ENCODE assay signal across 9 cellular contexts in genomic region chr7:47600199-47601118, GRCh38. TPM values are rescaled to one million over a fixed set of nuclear protein-coding genes. Genes with fewer than 3 reads are reported as not detected.
DNase-seq lines count a peak whose midpoint lies in the region; ATAC-seq and TF ChIP-seq lines count a peak whose summit lies in the region.
"Had no signal": no experiment of that assay in that cellular context is flagged by ENCODE, and none has a peak within 500 bp of the region (broad histone marks: within the 10 kb centered on the region; RNA-seq: fewer than 3 reads in every experiment).

No MANE protein-coding gene starts in this region.

- DNase-seq in HK-2 (ENCODE audit: unreplicated experiment), result peak; percentile 60
- peak in 3 of 4 donors; percentile 53 to 69 (median 67) for DNase-seq in body of pancreas
- DNase-seq in CD4-positive, alpha-beta memory T cell, result no peak

- peak overlapping the region; percentile 33 for H2AFZ ChIP-seq in parathyroid adenoma

- intact Hi-C loops in body of pancreas (cut with DNase I), result no loop called here
- intact Hi-C loops in CD4-positive, alpha-beta memory T cell (cut with micrococcal nuclease), result no loop called here

- peaks cover 0 to 34% (median 17%) of the 10 kb centered on the region in 8 donors for H3K9me3 Mint-ChIP-seq in CD4-positive, alpha-beta memory T cell

- H3K27ac ChIP-seq in body of pancreas (peak overlapping the region in 2 of 4 donors; percentile 4 to 63), parathyroid adenoma (no peak overlapping the region)
- no peak overlapping the region for H3K27ac ChIP-seq in CD4-positive, alpha-beta memory T cell (ENCODE audit: low read depth, low read length)

- no peak for TF ChIP-seq POLR2A in body of pancreas (IDR thresholded peaks at IDR 0.05)

- H3K4me3 ChIP-seq in body of pancreas (no peak overlapping the region), parathyroid adenoma (ENCODE audit: low read depth, low read length) (no peak overlapping the region)
- H3K4me3 ChIP-seq in CD4-positive, alpha-beta memory T cell (ENCODE audit: low read length in 2 of 2), result no peak overlapping the region

- 59 to 62% methylated on average over 14 to 15 of the region's 15 CpGs for whole genome bisulfite sequencing in body of pancreas, 2 donors

- H3K4me1 Mint-ChIP-seq in CD4-positive, alpha-beta memory T cell, result no peaks in the 10 kb centered on the region

- no peak overlapping the region for H3K27ac Mint-ChIP-seq in CD4-positive, alpha-beta memory T cell

- H3K27me3 ChIP-seq in body of pancreas (no peaks in the 10 kb centered on the region), parathyroid adenoma (ENCODE audit: control insufficient read depth, insufficient read depth, low read length) (no peaks in the 10 kb centered on the region)
- H3K27me3 ChIP-seq in CD4-positive, alpha-beta memory T cell (ENCODE audit: insufficient read depth, low read length), result no peaks in the 10 kb centered on the region

- H3K4me2 ChIP-seq in parathyroid adenoma (ENCODE audit: low read length), result no peak overlapping the region

- H3K27me3 Mint-ChIP-seq in CD4-positive, alpha-beta memory T cell, result no peaks in the 10 kb centered on the region

- POLR2A ChIA-PET in CD4-positive, alpha-beta memory T cell (lab: Charles Lee; ENCODE audit: partially characterized antibody), result no interaction called here

- H3K4me3 Mint-ChIP-seq in CD4-positive, alpha-beta memory T cell, result no peak overlapping the region
- H3K4me3 Mint-ChIP-seq: neural crest cell had no signal

- H3K36me3 Mint-ChIP-seq in CD4-positive, alpha-beta memory T cell, result no peaks in the 10 kb centered on the region

- H3K36me3 ChIP-seq in body of pancreas (replicated peaks in 1 of 2; ENCODE audit: insufficient read depth in 1 of 2, low read depth in 2 of 2) (no peaks in the 10 kb centered on the region), parathyroid adenoma (ENCODE audit: control insufficient read depth, insufficient read depth, low read length) (no peaks in the 10 kb centered on the region)
- H3K36me3 ChIP-seq in CD4-positive, alpha-beta memory T cell (ENCODE audit: insufficient read depth, low read length), result no peaks in the 10 kb centered on the region

- H3K9me3 ChIP-seq in body of pancreas (peaks cover 0 to 12% (median 0%) of the 10 kb centered on the region in 3 donors), parathyroid adenoma (ENCODE audit: control insufficient read depth, low read length) (no peaks in the 10 kb centered on the region)
- H3K9me3 ChIP-seq in CD4-positive, alpha-beta memory T cell (ENCODE audit: control insufficient read depth in 1 of 2, low read length in 2 of 2), result no peaks in the 10 kb centered on the region

- H3K9ac ChIP-seq in parathyroid adenoma, result no peak overlapping the region

- H3K4me1 ChIP-seq in body of pancreas (peaks cover 45% of the 10 kb centered on the region), parathyroid adenoma (peaks cover 5% of the 10 kb centered on the region)
- H3K4me1 ChIP-seq in CD4-positive, alpha-beta memory T cell (ENCODE audit: insufficient read depth, low read length), result no peaks in the 10 kb centered on the region

- ATAC-seq in GM19043 (IDR thresholded peaks at IDR 0.05; ENCODE audit: low read depth, unreplicated experiment), result peak; percentile 53
- ATAC-seq in body of pancreas, result peak; percentile 36
- ATAC-seq in HG03571 (IDR thresholded peaks at IDR 0.05; ENCODE audit: unreplicated experiment), result no peak
- ATAC-seq in HG03039 (IDR thresholded peaks at IDR 0.05; ENCODE audit: unreplicated experiment), result no peak
- ATAC-seq in HG03469 (IDR thresholded peaks at IDR 0.05; ENCODE audit: unreplicated experiment), result no peak

- CTCF ChIA-PET in CD4-positive, alpha-beta memory T cell (lab: Charles Lee; ENCODE audit: partially characterized antibody), result no interaction called here

- no peaks in the 10 kb centered on the region for H3K79me2 ChIP-seq in parathyroid adenoma

- no peak for TF ChIP-seq CTCF in body of pancreas (IDR thresholded peaks at IDR 0.05)
- no peak for TF ChIP-seq CTCF in parathyroid adenoma (IDR thresholded peaks at IDR 0.05)

RNA-seq across cellular contexts. Expression of gene TNS3, which starts 18.5 kb away (rescaled TPM):
- total RNA-seq in body of pancreas, result 100 to 1,000 TPM; 100 to 265 TPM
- total RNA-seq in CD4-positive, alpha-beta memory T cell, result 1 to 10 TPM; 1.3 to 3.2 TPM
- polyA plus RNA-seq in CD4-positive, alpha-beta memory T cell, result under 1 TPM in 1 of 2 donors, not detected in 1; 0.11 TPM

Comparison
In these comparisons a context has a peak if more than half of its experiments do, and no peak if none do; other contexts are left out.
1. ATAC-seq: peak in GM19043 (single experiment) and body of pancreas (single experiment); none in HG03571 (single experiment), HG03039 (single experiment) and HG03469 (single experiment).
2. DNase-seq: peak in HK-2 (single experiment) and body of pancreas (3 of 4); none in CD4-positive, alpha-beta memory T cell (0 of 5).
3. RNA of gene TNS3, which starts 18.5 kb away (total RNA-seq): 100 to 265 TPM in body of pancreas; 1.3 to 3.2 TPM in CD4-positive, alpha-beta memory T cell; every median in the first group is over 10 times any median in the second.